37 cellular contexts compared by ENCODE assay signal in the genomic region with DNA sequence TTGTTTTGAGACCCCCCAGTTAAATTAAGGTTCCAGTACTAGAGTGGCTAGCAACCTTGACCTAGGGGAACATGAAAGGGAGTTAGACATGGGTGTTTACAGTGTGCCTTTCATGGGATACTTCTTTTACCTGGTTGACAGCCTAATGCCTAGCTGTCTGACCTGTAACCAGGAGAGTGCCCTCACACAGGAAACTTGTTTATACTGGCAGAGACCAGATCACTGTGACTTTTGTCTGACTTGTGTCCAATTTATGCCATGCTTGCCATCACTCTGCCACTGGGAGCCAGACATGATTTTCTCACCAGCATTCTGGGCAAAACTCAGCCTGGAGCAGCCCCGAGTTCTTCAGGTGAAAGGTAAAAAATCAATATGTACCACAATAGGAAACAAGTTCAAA. TPM values are rescaled to one million over a fixed set of nuclear protein-coding genes. Genes with fewer than 3 reads are reported as not detected.
"Had no signal": no experiment of that assay in that cellular context is flagged by ENCODE, and none has a peak within 500 bp of the region (broad histone marks: within the 10 kb centered on the region; RNA-seq: fewer than 3 reads in every experiment).

No MANE protein-coding gene starts in this region.

- DNase-seq: Karpas-422, Kasumi-1, MG63, MM.1S, MV-4-11, NCI-H1048, NCI-H1092, NCI-H1092 treated with DMSO at 0.1 percent for 48 hours, NCI-H1105, NCI-H1105 treated with DMSO at 0.1 percent for 48 hours, NCI-H1417, NCI-H1417 treated with DMSO at 0.1 percent for 48 hours, NCI-H1436, NCI-H1436 treated with DMSO at 0.1 percent for 48 hours, NCI-H146, NCI-H1694, NCI-H1694 treated with DMSO at 0.1 percent for 48 hours, NCI-H187, NCI-H187 treated with DMSO at 0.1 percent for 48 hours, NCI-H1930, NCI-H2029, NCI-H2029 treated with DMSO at 0.1 percent for 48 hours, NCI-H2081, NCI-H2081 treated with DMSO at 0.1 percent for 48 hours, NCI-H2107, NCI-H2171, NCI-H2171 treated with DMSO at 0.1 percent for 48 hours, NCI-H2227 treated with DMSO at 0.1 percent for 48 hours, NCI-H226, NCI-H345, NCI-H446, NCI-H446 treated with DMSO at 0.1 percent for 48 hours, NCI-H510A, NCI-H510A treated with DMSO at 0.1 percent for 48 hours, NCI-H524 had no signal

- H3K36me3 ChIP-seq: MG63 had no signal

- H3K27me3 ChIP-seq: MG63 had no signal

- H3K4me3 ChIP-seq: MG63 had no signal

RNA-seq across cellular contexts. Expression of gene XIST, which starts 16.4 kb away (rescaled TPM):
- total RNA-seq: M059J, NCI-H460 had no signal
